Comparison of ENCODE assay signal across 22 cellular contexts in genomic region chr20:4905195-4905594, GRCh38.
"Had no signal": no experiment of that assay in that cellular context is flagged by ENCODE, and none has a peak within 500 bp of the region (broad histone marks: within the 10 kb centered on the region; RNA-seq: fewer than 3 reads in every experiment).

No MANE protein-coding gene starts in this region.

- H3K4me3 Mint-ChIP-seq: immature natural killer cell; natural killer cell; neural crest cell; stimulated activated naive B cell treated with anti-CD40 and anti-IgM and Interleukin-4, amounts not matched to agents 10 μg/mL and 1 μg/mL and 100 μg/mL, for 72 hours; stimulated activated naive CD8-positive, alpha-beta T cell treated with anti-CD3 and anti-CD28 coated beads, Interleukin-15, Interleukin-2, amounts not matched to agents 100 ng/mL and 50 ng/mL, for 24 hours had no signal

- H3K27me3 Mint-ChIP-seq: stimulated activated naive B cell treated with anti-CD40 and anti-IgM and Interleukin-4, amounts not matched to agents 10 μg/mL and 1 μg/mL and 100 μg/mL, for 72 hours; stimulated activated naive CD8-positive, alpha-beta T cell treated with anti-CD3 and anti-CD28 coated beads, Interleukin-15, Interleukin-2, amounts not matched to agents 100 ng/mL and 50 ng/mL, for 24 hours had no signal

- H3K27me3 ChIP-seq: esophagus squamous epithelium, heart right ventricle, transverse colon, vagina had no signal

- H3K4me1 ChIP-seq: lower lobe of right lung, prostate gland, transverse colon, vagina had no signal

- H3K4me3 ChIP-seq: esophagus squamous epithelium, heart right ventricle, lower lobe of right lung, prostate gland, transverse colon, vagina had no signal

- H3K9me3 ChIP-seq: esophagus squamous epithelium, lower lobe of right lung, prostate gland, transverse colon, vagina had no signal

- H3K36me3 Mint-ChIP-seq: natural killer cell had no signal

- H3K9me3 Mint-ChIP-seq: immature natural killer cell; natural killer cell; stimulated activated naive B cell treated with anti-CD40 and anti-IgM and Interleukin-4, amounts not matched to agents 10 μg/mL and 1 μg/mL and 100 μg/mL, for 72 hours; stimulated activated naive CD8-positive, alpha-beta T cell treated with anti-CD3 and anti-CD28 coated beads, Interleukin-15, Interleukin-2, amounts not matched to agents 100 ng/mL and 50 ng/mL, for 24 hours had no signal

- H3K27ac ChIP-seq: heart right ventricle, lower lobe of right lung, prostate gland, transverse colon, vagina had no signal

- DNase-seq: cerebellar nuclear complex; cortex of kidney; esophagus squamous epithelium; foreskin melanocyte; glutamatergic neuron; heart right ventricle; hippocampal formation; immature natural killer cell; islet precursor cell; left ventricle myocardium superior; lower lobe of right lung; natural killer cell; right cardiac atrium; small intestine; stimulated activated CD4-positive, alpha-beta T cell treated with anti-CD3 and anti-CD28 coated beads, Interleukin-15, amount 100 ng/mL, for 24 hours; stimulated activated CD4-positive, alpha-beta T cell treated with anti-CD3 and anti-CD28 coated beads, Interleukin-2, amount 100 ng/mL, for 48 hours; stimulated activated naive B cell treated with anti-CD40 and anti-IgM and Interleukin-4, amounts not matched to agents 10 μg/mL and 1 μg/mL and 100 μg/mL, for 72 hours; transverse colon had no signal

- H3K36me3 ChIP-seq: prostate gland, transverse colon had no signal

- H3K27ac Mint-ChIP-seq: natural killer cell; stimulated activated naive B cell treated with anti-CD40 and anti-IgM and Interleukin-4, amounts not matched to agents 10 μg/mL and 1 μg/mL and 100 μg/mL, for 72 hours; stimulated activated naive CD8-positive, alpha-beta T cell treated with anti-CD3 and anti-CD28 coated beads, Interleukin-15, Interleukin-2, amounts not matched to agents 100 ng/mL and 50 ng/mL, for 24 hours had no signal
